Comparison of ENCODE assay signal across 18 cellular contexts in the genomic region with DNA sequence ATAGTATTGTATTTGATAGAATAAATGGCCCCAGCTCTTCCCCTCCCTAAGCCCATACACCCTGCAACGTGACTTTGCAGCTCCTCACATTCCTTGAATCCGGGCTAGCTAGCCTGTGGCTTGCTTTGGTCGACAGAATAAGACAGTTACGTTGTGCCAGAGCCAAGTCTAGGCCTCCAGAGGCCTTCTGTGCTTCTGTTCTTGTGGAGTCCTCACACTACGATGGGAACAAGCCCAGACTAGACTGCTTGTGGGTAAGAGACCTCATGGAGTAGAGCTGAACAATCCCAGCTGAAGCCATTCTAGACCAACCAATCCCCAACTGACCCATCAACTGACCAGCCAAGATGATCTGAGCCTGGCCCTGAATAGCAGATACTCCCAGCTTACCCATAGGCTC.
"Had no signal": no experiment of that assay in that cellular context is flagged by ENCODE, and none has a peak within 500 bp of the region (broad histone marks: within the 10 kb centered on the region; RNA-seq: fewer than 3 reads in every experiment).

No MANE protein-coding gene starts in this region.

- H3K27ac ChIP-seq: cardiac muscle cell, hepatocyte, lower lobe of right lung, psoas muscle, upper lobe of right lung had no signal

- ATAC-seq: lower lobe of right lung; psoas muscle; stimulated activated naive CD8-positive, alpha-beta T cell treated with anti-CD3 and anti-CD28 coated beads, Interleukin-15, Interleukin-2, amounts not matched to agents 100 U/mL and 50 U/mL, for 24 hours; upper lobe of right lung had no signal

- H2AFZ ChIP-seq: hepatocyte had no signal

- H3K36me3 ChIP-seq: cardiac muscle cell, lower lobe of right lung, upper lobe of right lung had no signal

- DNase-seq: activated CD4-positive, alpha-beta memory T cell treated with anti-CD3 and anti-CD28 coated beads, Interleukin-2, amount 10 ng/mL, durations not matched to agents 7 days and 5 days; activated CD4-positive, alpha-beta T cell treated with anti-CD3 and anti-CD28 coated beads for 1 hour; activated gamma-delta T cell; activated naive CD8-positive, alpha-beta T cell treated with anti-CD3 and anti-CD28 coated beads for 36 hours; activated T-cell treated with anti-CD3 and anti-CD28 coated beads, Interleukin-2, amount 50 U/mL, for 48 hours; anterior cingulate cortex; lower lobe of right lung; naive B cell; nucleus accumbens; psoas muscle; stimulated activated CD4-positive, alpha-beta T cell treated with anti-CD3 and anti-CD28 coated beads, Interleukin-4, amount 100 ng/mL, for 1 hour; stimulated activated CD8-positive, alpha-beta memory T cell treated with anti-CD3 and anti-CD28 coated beads, Interleukin-4, amount 100 ng/mL, for 48 hours; stimulated activated naive CD8-positive, alpha-beta T cell treated with anti-CD3 and anti-CD28 coated beads, Interleukin-15, Interleukin-2, amounts not matched to agents 100 U/mL and 50 U/mL, for 24 hours; T-helper 9 cell; upper lobe of right lung had no signal

- H3K4me2 ChIP-seq: hepatocyte had no signal

- H3K4me1 ChIP-seq: lower lobe of right lung, psoas muscle, upper lobe of right lung had no signal

- H3K9me3 ChIP-seq: lower lobe of right lung, psoas muscle, upper lobe of right lung had no signal

- H3K27me3 ChIP-seq: cardiac muscle cell, hepatocyte, upper lobe of right lung had no signal

- H3K79me2 ChIP-seq: hepatocyte had no signal

- H3K4me3 ChIP-seq: cardiac muscle cell, hepatocyte, lower lobe of right lung, psoas muscle, upper lobe of right lung had no signal

- FAIRE-seq: colon had no signal
